In the genomic region with DNA sequence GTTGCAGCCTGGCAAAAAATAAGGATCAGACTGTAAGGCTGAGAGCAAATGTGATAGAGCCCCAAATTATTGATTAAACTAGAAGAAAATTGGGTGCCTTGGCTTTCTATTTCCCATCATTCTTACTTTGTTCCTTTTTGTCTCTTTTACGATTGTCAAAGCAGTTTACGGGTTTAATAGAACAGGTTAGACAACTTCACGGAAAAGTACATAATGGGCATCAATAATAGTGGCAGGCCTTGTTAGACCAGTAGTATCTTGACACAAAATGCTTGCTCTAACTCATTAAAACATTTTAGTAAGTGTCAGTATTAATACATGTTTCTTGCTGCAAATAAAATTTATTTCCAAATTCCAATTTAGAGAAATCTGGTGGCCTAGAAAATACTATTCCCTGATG, we compare ENCODE assay signal across 14 cellular contexts. TPM values are rescaled to one million over a fixed set of nuclear protein-coding genes. Genes with fewer than 3 reads are reported as not detected.
DNase-seq lines count a peak whose midpoint lies in the region; ATAC-seq and TF ChIP-seq lines count a peak whose summit lies in the region.
"Had no signal": no experiment of that assay in that cellular context is flagged by ENCODE, and none has a peak within 500 bp of the region (broad histone marks: within the 10 kb centered on the region; RNA-seq: fewer than 3 reads in every experiment).

No MANE protein-coding gene starts in this region.

- H3F3A ChIP-seq in PC-9 (ENCODE audit: insufficient read depth, low read depth): peaks cover 25% of the 10 kb centered on the region

- H3K4me2 ChIP-seq in PC-9: peak overlapping the region; percentile 67
- H3K4me2 ChIP-seq: GM23338 had no signal

- no TSS peak for BruUV-seq in PC-9 (replicated peaks; lab: Mats Ljungman, UMichigan)

- no peak overlapping the region for H2AFZ ChIP-seq in PC-9
- H2AFZ ChIP-seq: GM23338 had no signal

- ATAC-seq in mucosa of descending colon: peak; percentile 40
- no peak for ATAC-seq in left lobe of liver
- ATAC-seq: GM23338 had no signal

- POLR2A ChIA-PET in PC-9 (lab: Charles Lee; ENCODE audit: unreplicated experiment): no interaction called here

- H3K36me3 ChIP-seq in PC-9 (ENCODE audit: low read depth): no peaks in the 10 kb centered on the region
- H3K36me3 ChIP-seq in mucosa of descending colon (ENCODE audit: low read depth): no peaks in the 10 kb centered on the region

- DNase-seq in DMS53 treated with DMSO at 0.1 percent for 48 hours (lab: John Stamatoyannopoulos, UW; ENCODE audit: unreplicated experiment): peak; percentile 81
- DNase-seq in NCI-H1417 treated with DMSO at 0.1 percent for 48 hours (lab: John Stamatoyannopoulos, UW): peak; percentile 33
- peak in 1 of 2 experiments; percentile 79 for DNase-seq in PC-9
- no peak for DNase-seq in mucosa of descending colon
- DNase-seq in stimulated activated CD4-positive, alpha-beta T cell treated with anti-CD3 and anti-CD28 coated beads, Interleukin-2, amount 100 ng/mL, for 24 hours: no peak
- DNase-seq in left lobe of liver (ENCODE audit: low spot score): no peak
- no peak for DNase-seq in A172 (ENCODE audit: low spot score)
- DNase-seq in T-helper 9 cell: no peak
- DNase-seq: Calu3; CD4-positive, CD25-positive, alpha-beta regulatory T cell; GF-D8; NCI-H1092; NCI-H1930 had no signal

- CTCF ChIA-PET in PC-9 (lab: Charles Lee): interaction anchor here (0.7 kb wide), 1 partner anchor 38 kb away, joined by 3 read pairs; no protein-coding TSS in a partner anchor

- 0 out of 2 replicates have a peak overlapping the region, but pooled peaks have one; percentile 7 for H3K27ac ChIP-seq in PC-9

- TF ChIP-seq CTCF in PC-9 (conservative IDR thresholded peaks at IDR 0.05): no peak
- no peak for TF ChIP-seq CTCF in mucosa of descending colon (IDR thresholded peaks at IDR 0.05)

- intact Hi-C loops in PC-9 (cut with micrococcal nuclease; ENCODE audit: unreplicated experiment) (no loop called here), mucosa of descending colon (cut with DNase I, micrococcal nuclease) (no loop called here)

- H3K27me3 ChIP-seq in PC-9 (ENCODE audit: insufficient read depth, low read depth): no peaks in the 10 kb centered on the region

- no peak overlapping the region for H3K4me3 ChIP-seq in PC-9
- H3K4me3 ChIP-seq in mucosa of descending colon: no peak overlapping the region
- H3K4me3 ChIP-seq: GM23338 had no signal

- H3K9me3 ChIP-seq in PC-9 (ENCODE audit: insufficient read depth, low read depth) (no peaks in the 10 kb centered on the region), mucosa of descending colon (no peaks in the 10 kb centered on the region)

- no peaks in the 10 kb centered on the region for H3K9me2 ChIP-seq in PC-9 (ENCODE audit: insufficient read depth)

- H4K20me1 ChIP-seq in PC-9 (ENCODE audit: insufficient read depth): no peaks in the 10 kb centered on the region

- H3K4me1 ChIP-seq in PC-9 (replicated peaks; ENCODE audit: insufficient read depth) (peaks cover 39% of the 10 kb centered on the region), mucosa of descending colon (ENCODE audit: low read depth) (peaks cover 11% of the 10 kb centered on the region)

- no peaks in the 10 kb centered on the region for H3K79me2 ChIP-seq in PC-9 (ENCODE audit: low read depth)

RNA-seq across cellular contexts. Expression of a gene that starts 14.5 kb away (rescaled TPM):
- 151 and 162 TPM in 2 replicates for total RNA-seq in PC-9 (2021)
- total RNA-seq in mucosa of descending colon: 10 to 100 TPM; 29.9 to 50.2 (median 32.8) TPM
- 15.5 TPM for total RNA-seq in left lobe of liver
- 121 and 147 TPM in 2 replicates for total RNA-seq in A172 (2014; rRNA removed; shearing (Covaris generic))

RNA-seq across cellular contexts. Expression of a gene that starts 40.5 kb away (rescaled TPM):
- 16.5 and 20.5 TPM in 2 replicates for total RNA-seq in PC-9 (2021)
- 10 to 100 TPM; 13.2 to 14.4 (median 13.2) TPM for total RNA-seq in mucosa of descending colon
- 1.8 TPM for total RNA-seq in left lobe of liver
- total RNA-seq in A172 (2014; rRNA removed; shearing (Covaris generic)): 5.2 and 5.3 TPM in 2 replicates

Comparison
In these comparisons a context has a peak if more than half of its experiments do, and no peak if none do; other contexts are left out.
1. DNase-seq: peak in DMS53 treated with DMSO at 0.1 percent for 48 hours (single experiment) and NCI-H1417 treated with DMSO at 0.1 percent for 48 hours (single experiment); none in mucosa of descending colon (0 of 3), stimulated activated CD4-positive, alpha-beta T cell treated with anti-CD3 and anti-CD28 coated beads, Interleukin-2, amount 100 ng/mL, for 24 hours (0 of 2), left lobe of liver (single experiment), A172 (single experiment) and T-helper 9 cell (single experiment).